In genomic region chr5:61331407-61332368, GRCh38 we compare ENCODE assay signal across 1 cellular context.
TF ChIP-seq lines count a peak whose summit lies in the region.

Gene ZSWIM6 (plus strand): TSS chr5:61332258. CDS start chr5:61332273, 15 bp downstream.

TF ChIP-seq in HEK293, 187 proteins besides CTCF, POLR2A, EP300 and RAD21 (continued from another document):
- 0 out of 2 replicates have a peak, but pooled peaks have one; percentile 27 for TF ChIP-seq ZNF518A (tag by site-specific recombination; conservative IDR thresholded peaks at IDR 0.05; ENCODE audit: low read depth)
- TF ChIP-seq ZNF24 (tag by site-specific recombination; IDR thresholded peaks at IDR 0.05): 0 out of 2 replicates have a peak, but pooled peaks have one; percentile 36
- peak; percentile 97 for TF ChIP-seq EGR2 (tag by site-specific recombination; IDR thresholded peaks at IDR 0.05; ENCODE audit: low read depth)
- TF ChIP-seq PRDM10 (tag by site-specific recombination; IDR thresholded peaks at IDR 0.05): peak; percentile 85
- no peak for TF ChIP-seq ZNF48 (tag by site-specific recombination; IDR thresholded peaks at IDR 0.05)
- TF ChIP-seq ZNF629 (tag by site-specific recombination; IDR thresholded peaks at IDR 0.05): peak; percentile 99
- TF ChIP-seq ZXDB (tag by site-specific recombination; IDR thresholded peaks at IDR 0.05): peak; percentile 63
- TF ChIP-seq ZBTB20 (tag by site-specific recombination; IDR thresholded peaks at IDR 0.05): peak; percentile 9; the same call in 1 of the 2 replicates
- peak; percentile 79; the same call in 1 of the 2 replicates for TF ChIP-seq ZNF600 (tag by site-specific recombination; IDR thresholded peaks at IDR 0.05)
- TF ChIP-seq ZNF341 (tag by site-specific recombination; IDR thresholded peaks at IDR 0.05; ENCODE audit: low read depth): peak; percentile 73
- 0 out of 2 replicates have a peak, but pooled peaks have one; percentile 1 for TF ChIP-seq ZNF76 (tag by site-specific recombination; IDR thresholded peaks at IDR 0.05; ENCODE audit: borderline replicate concordance, low read depth)
- TF ChIP-seq ZSCAN30 (tag by site-specific recombination; IDR thresholded peaks at IDR 0.05): 0 out of 2 replicates have a peak, but pooled peaks have one; percentile 13
- peak; percentile 44; the same call in 1 of the 2 replicates for TF ChIP-seq KLF16 (tag by site-specific recombination; IDR thresholded peaks at IDR 0.05)
- 0 out of 2 replicates have a peak, but pooled peaks have one; percentile 50 for TF ChIP-seq ZBTB7A (tag by site-specific recombination; IDR thresholded peaks at IDR 0.05; ENCODE audit: low read depth)
- TF ChIP-seq FEZF1 (tag by site-specific recombination; IDR thresholded peaks at IDR 0.05): peak; percentile 53
- TF ChIP-seq ZNF660 (tag by site-specific recombination; IDR thresholded peaks at IDR 0.05): peak; percentile 32; the same call in 1 of the 2 replicates
- peak; percentile 96 for TF ChIP-seq ZNF366 (tag by site-specific recombination; conservative IDR thresholded peaks at IDR 0.05)
- 0 out of 2 replicates have a peak, but pooled peaks have one; percentile 40 for TF ChIP-seq ZNF580 (tag by site-specific recombination; IDR thresholded peaks at IDR 0.05)
- TF ChIP-seq ZNF423 (tag by site-specific recombination; IDR thresholded peaks at IDR 0.05): peak; percentile 56; the same call in 1 of the 2 replicates
- no peak for TF ChIP-seq MEIS1 (CRISPR knock-in tag; IDR thresholded peaks at IDR 0.05; ENCODE audit: borderline replicate concordance)
- TF ChIP-seq ZFP69B (tag by site-specific recombination; IDR thresholded peaks at IDR 0.05): peak; percentile 75
- peak; percentile 90 for TF ChIP-seq KLF10 (tag by site-specific recombination; IDR thresholded peaks at IDR 0.05)
- 0 out of 2 replicates have a peak, but pooled peaks have one; percentile 37 for TF ChIP-seq ZNF610 (tag by site-specific recombination; IDR thresholded peaks at IDR 0.05; ENCODE audit: borderline replicate concordance)
- peak; percentile 94 for TF ChIP-seq TCF7L2 (IDR thresholded peaks at IDR 0.05; ENCODE audit: borderline replicate concordance, low read depth, low read length)
- peak; percentile 45; the same call in 1 of the 2 replicates for TF ChIP-seq ZNF596 (tag by site-specific recombination; IDR thresholded peaks at IDR 0.05)
